ENCODE assay signal across 11 cellular contexts in genomic region chr10:72089618-72090017, GRCh38. TPM values are rescaled to one million over a fixed set of nuclear protein-coding genes. Genes with fewer than 3 reads are reported as not detected.
DNase-seq lines count a peak whose midpoint lies in the region; ATAC-seq and TF ChIP-seq lines count a peak whose summit lies in the region.
"Had no signal": no experiment of that assay in that cellular context is flagged by ENCODE, and none has a peak within 500 bp of the region (broad histone marks: within the 10 kb centered on the region; RNA-seq: fewer than 3 reads in every experiment).

No MANE protein-coding gene starts in this region.

- TF ChIP-seq POLR2A in esophagus muscularis mucosa (IDR thresholded peaks at IDR 0.05; ENCODE audit: low read depth), result no peak

- no peak for TF ChIP-seq EP300 in esophagus muscularis mucosa (IDR thresholded peaks at IDR 0.05)

- H2AFZ ChIP-seq in PC-9, result no peak overlapping the region

- DNase-seq in activated CD8-positive, alpha-beta memory T cell treated with anti-CD3 and anti-CD28 coated beads for 24 hours, result peak; percentile 59
- no peak for DNase-seq in activated CD8-positive, alpha-beta memory T cell treated with anti-CD3 and anti-CD28 coated beads, Interleukin-2, amount 50 U/mL, for 4 hours
- peak in 1 of 2 experiments; percentile 30 for DNase-seq in PC-9
- peak; percentile 19 for DNase-seq in choroid plexus epithelial cell (ENCODE audit: low read depth)
- DNase-seq in sciatic nerve (ENCODE audit: low spot score), result no peak
- no peak for DNase-seq in esophagus muscularis mucosa (ENCODE audit: extremely low spot score)
- DNase-seq in OCI-M2 (lab: John Stamatoyannopoulos, UW; ENCODE audit: unreplicated experiment), result no peak
- DNase-seq: NCI-H1417 treated with DMSO at 0.1 percent for 48 hours, OCI-M1 had no signal

- H3K4me2 ChIP-seq in PC-9, result no peak overlapping the region; the same call in 1 of the 2 replicates

- peaks cover 15% of the 10 kb centered on the region; the same call in 1 of the 2 replicates for H3K36me3 ChIP-seq in PC-9 (ENCODE audit: low read depth)
- H3K36me3 ChIP-seq in esophagus muscularis mucosa, result peaks cover 0 to 12% (median 1%) of the 10 kb centered on the region in 4 donors
- H3K36me3 ChIP-seq: neutrophil had no signal

- ATAC-seq in sciatic nerve, result peak; percentile 36
- ATAC-seq in HG02973 (IDR thresholded peaks at IDR 0.05; ENCODE audit: unreplicated experiment), result no peak

- CTCF ChIA-PET in PC-9 (lab: Charles Lee), result interaction anchor here (0.6 to 1.3 kb wide), 4 partner anchors 9 to 230 kb away, joined by 3 to 5 read pairs (median 3); no protein-coding TSS in a partner anchor

- H3K4me3 ChIP-seq in PC-9 (no peak overlapping the region), choroid plexus epithelial cell (ENCODE audit: low read depth, low read length) (no peak overlapping the region), esophagus muscularis mucosa (no peak overlapping the region)

- peak overlapping the region; percentile 30; the same call in 1 of the 2 replicates for H3K27ac ChIP-seq in PC-9
- H3K27ac ChIP-seq in esophagus muscularis mucosa (replicated peaks in 1 of 4), result no peak overlapping the region
- H3K27ac ChIP-seq: neutrophil had no signal

- POLR2A ChIA-PET in PC-9 (lab: Charles Lee; ENCODE audit: unreplicated experiment), result interaction anchor here (0.5 to 0.7 kb wide), 2 partner anchors 183 to 1007 kb away, joined by 5 to 30 read pairs; partner anchors contain the start of gene P4HA1

- no peaks in the 10 kb centered on the region for H3K79me2 ChIP-seq in PC-9 (ENCODE audit: low read depth)

- no peaks in the 10 kb centered on the region for H4K20me1 ChIP-seq in PC-9 (ENCODE audit: insufficient read depth)

- BruUV-seq in PC-9 (replicated peaks; lab: Mats Ljungman, UMichigan), result no TSS peak

- H3K9me3 ChIP-seq in PC-9 (ENCODE audit: insufficient read depth, low read depth) (no peaks in the 10 kb centered on the region), esophagus muscularis mucosa (no peaks in the 10 kb centered on the region)
- H3K9me3 ChIP-seq: neutrophil had no signal

- H3K27me3 ChIP-seq in PC-9 (ENCODE audit: insufficient read depth, low read depth) (no peaks in the 10 kb centered on the region), esophagus muscularis mucosa (peaks cover 9 to 36% (median 20%) of the 10 kb centered on the region in 4 donors)

- H3K4me1 ChIP-seq in PC-9 (replicated peaks; ENCODE audit: insufficient read depth) (peaks cover 27% of the 10 kb centered on the region), esophagus muscularis mucosa (peaks cover 19 to 26% (median 24%) of the 10 kb centered on the region in 4 donors)

- TF ChIP-seq CTCF in PC-9 (conservative IDR thresholded peaks at IDR 0.05) (no peak), choroid plexus epithelial cell (conservative IDR thresholded peaks at IDR 0.05; ENCODE audit: low read depth, low read length) (no peak), esophagus muscularis mucosa (IDR thresholded peaks at IDR 0.05) (no peak)

- H3K9me2 ChIP-seq in PC-9 (ENCODE audit: insufficient read depth), result no peaks in the 10 kb centered on the region

- peaks cover 15% of the 10 kb centered on the region for H3F3A ChIP-seq in PC-9 (ENCODE audit: insufficient read depth, low read depth)

- WGBS in esophagus muscularis mucosa, result 72% methylated on average over 6 of the region's 6 CpGs

- intact Hi-C loops in PC-9 (cut with micrococcal nuclease; ENCODE audit: unreplicated experiment) (no loop called here), sciatic nerve (cut with DNase I) (no loop called here), esophagus muscularis mucosa (cut with DNase I) (no loop called here)

RNA-seq across cellular contexts. Expression of gene SPOCK2, which starts 1.3 kb away (rescaled TPM):
- total RNA-seq in PC-9 (2021) (4.2 and 5.3 TPM in 2 replicates), sciatic nerve (5.3 TPM), esophagus muscularis mucosa (10 to 100 TPM in 1 of 4 donors, 1 to 10 TPM in 3; 4.6 to 12.1 (median 7.8) TPM)

Comparison
In these comparisons a context has a peak if more than half of its experiments do, and no peak if none do; other contexts are left out.
1. DNase-seq: peak in activated CD8-positive, alpha-beta memory T cell treated with anti-CD3 and anti-CD28 coated beads for 24 hours (single experiment) and choroid plexus epithelial cell (single experiment); none in activated CD8-positive, alpha-beta memory T cell treated with anti-CD3 and anti-CD28 coated beads, Interleukin-2, amount 50 U/mL, for 4 hours (single experiment), sciatic nerve (single experiment), esophagus muscularis mucosa (single experiment) and OCI-M2 (single experiment).